ENCODE assay signal across 17 cellular contexts in genomic region chr4:71568131-71568530, GRCh38.
DNase-seq lines count a peak whose midpoint lies in the region; ATAC-seq and TF ChIP-seq lines count a peak whose summit lies in the region.
"Had no signal": no experiment of that assay in that cellular context is flagged by ENCODE, and none has a peak within 500 bp of the region (broad histone marks: within the 10 kb centered on the region; RNA-seq: fewer than 3 reads in every experiment).

No MANE protein-coding gene starts in this region.

- intact Hi-C loops in cardiac septum (cut with DNase I), result no loop called here
- intact Hi-C loops in upper lobe of right lung (cut with DNase I), result no loop called here

- no peak overlapping the region for H3K9ac ChIP-seq in endodermal cell (ENCODE audit: extremely low read depth, low read length, poor library complexity, severe bottlenecking)
- H3K9ac ChIP-seq: BLaER1 had no signal

- TF ChIP-seq CTCF in cardiac muscle cell (IDR thresholded peaks at IDR 0.05; ENCODE audit: low read depth, low read length), result no peak
- TF ChIP-seq CTCF in endodermal cell (conservative IDR thresholded peaks at IDR 0.05), result no peak
- no peak for TF ChIP-seq CTCF in gastroesophageal sphincter (IDR thresholded peaks at IDR 0.05)
- no peak for TF ChIP-seq CTCF in upper lobe of right lung (IDR thresholded peaks at IDR 0.05)

- peaks cover 43% of the 10 kb centered on the region for H3K4me1 ChIP-seq in cardiac muscle cell (ENCODE audit: low read depth)
- H3K4me1 ChIP-seq in endodermal cell (ENCODE audit: control insufficient read depth, insufficient read depth, low read length), result peaks cover 27% of the 10 kb centered on the region
- H3K4me1 ChIP-seq in neuron (ENCODE audit: insufficient read depth, low read length), result peaks cover 8% of the 10 kb centered on the region
- H3K4me1 ChIP-seq in gastroesophageal sphincter, result no peaks in the 10 kb centered on the region
- H3K4me1 ChIP-seq in upper lobe of right lung, result no peaks in the 10 kb centered on the region
- H3K4me1 ChIP-seq: BLaER1 had no signal

- no peaks in the 10 kb centered on the region for H3K27me3 ChIP-seq in cardiac muscle cell
- no peaks in the 10 kb centered on the region for H3K27me3 ChIP-seq in endodermal cell (ENCODE audit: control insufficient read depth, insufficient read depth, low read length, poor library complexity, severe bottlenecking)
- no peaks in the 10 kb centered on the region for H3K27me3 ChIP-seq in neuron (ENCODE audit: insufficient read depth, low read length)
- no peaks in the 10 kb centered on the region for H3K27me3 ChIP-seq in gastroesophageal sphincter
- H3K27me3 ChIP-seq in upper lobe of right lung, result no peaks in the 10 kb centered on the region
- H3K27me3 ChIP-seq: BLaER1 had no signal

- DNase-seq in cardiac muscle cell (ENCODE audit: low read depth in 1 of 2, low spot score in 1 of 2) (peak in 1 of 2 donors; percentile 53), cardiac septum (ENCODE audit: low spot score) (no peak), endodermal cell (peak; percentile 37), upper lobe of right lung (no peak), SW 1271 (lab: John Stamatoyannopoulos, UW) (no peak), SHP77 treated with DMSO at 0.1 percent for 48 hours (lab: John Stamatoyannopoulos, UW) (no peak)
- DNase-seq: Caco-2; CD8-positive, alpha-beta memory T cell; DND-41; GF-D8 had no signal

- H3K36me3 ChIP-seq in cardiac muscle cell (no peaks in the 10 kb centered on the region), endodermal cell (ENCODE audit: control insufficient read depth, insufficient read depth, low read length) (no peaks in the 10 kb centered on the region), neuron (ENCODE audit: insufficient read depth, low read length) (no peaks in the 10 kb centered on the region), gastroesophageal sphincter (no peaks in the 10 kb centered on the region), upper lobe of right lung (no peaks in the 10 kb centered on the region)
- H3K36me3 ChIP-seq: BLaER1 had no signal

- no peak for TF ChIP-seq EP300 in gastroesophageal sphincter (IDR thresholded peaks at IDR 0.05)

- H3K27ac Mint-ChIP-seq in endodermal cell, result no peak overlapping the region
- H3K27ac Mint-ChIP-seq: CD8-positive, alpha-beta memory T cell; IgD-negative memory B cell had no signal

- TF ChIP-seq POLR2A in gastroesophageal sphincter (IDR thresholded peaks at IDR 0.05), result no peak

- no peaks in the 10 kb centered on the region for H3K36me3 Mint-ChIP-seq in endodermal cell (ENCODE audit: low read depth)
- H3K36me3 Mint-ChIP-seq: IgD-negative memory B cell had no signal

- no peaks in the 10 kb centered on the region for H3K9me3 Mint-ChIP-seq in endodermal cell
- H3K9me3 Mint-ChIP-seq: IgD-negative memory B cell had no signal

- no peaks in the 10 kb centered on the region for H3K27me3 Mint-ChIP-seq in endodermal cell (ENCODE audit: insufficient read depth)
- H3K27me3 Mint-ChIP-seq: CD8-positive, alpha-beta memory T cell had no signal

- no peak overlapping the region for H3K4me3 ChIP-seq in cardiac muscle cell
- no peak overlapping the region for H3K4me3 ChIP-seq in endodermal cell (ENCODE audit: low read length)
- H3K4me3 ChIP-seq in neuron (ENCODE audit: low read length), result no peak overlapping the region
- H3K4me3 ChIP-seq in gastroesophageal sphincter, result no peak overlapping the region
- no peak overlapping the region for H3K4me3 ChIP-seq in upper lobe of right lung
- H3K4me3 ChIP-seq: BLaER1 had no signal

- H3K4me3 Mint-ChIP-seq in endodermal cell, result no peak overlapping the region
- H3K4me3 Mint-ChIP-seq: CD8-positive, alpha-beta memory T cell; IgD-negative memory B cell had no signal

- H2AFZ ChIP-seq in neuron (ENCODE audit: low read depth, low read length), result peak overlapping the region; percentile 14

- ATAC-seq in gastroesophageal sphincter, result no peak
- ATAC-seq in upper lobe of right lung, result no peak
- ATAC-seq: HCT116 had no signal

- no CpG with 5 or more reads among the region's 1 CpG for WGBS in endodermal cell (ENCODE audit: insufficient coverage in 1 of 2, insufficient read length in 1 of 2), 2 experiments
- 0% methylated on average over 1 of the region's 1 CpG; no CpG with 5 or more reads in 1 of the 2 donors for WGBS in gastroesophageal sphincter (ENCODE audit: low coverage in 1 of 2), 2 donors

- peak overlapping the region; percentile 53 for H3K27ac ChIP-seq in cardiac muscle cell
- H3K27ac ChIP-seq in endodermal cell (ENCODE audit: low read depth, low read length), result no peak overlapping the region
- no peak overlapping the region for H3K27ac ChIP-seq in gastroesophageal sphincter
- H3K27ac ChIP-seq in upper lobe of right lung, result no peak overlapping the region
- H3K27ac ChIP-seq: 22Rv1, BLaER1, HL-60 had no signal

- H3K9me3 ChIP-seq in cardiac muscle cell (ENCODE audit: low read depth) (no peaks in the 10 kb centered on the region), endodermal cell (ENCODE audit: control insufficient read depth, low read length) (no peaks in the 10 kb centered on the region), neuron (ENCODE audit: low read length) (no peaks in the 10 kb centered on the region), gastroesophageal sphincter (no peaks in the 10 kb centered on the region), upper lobe of right lung (no peaks in the 10 kb centered on the region)
- H3K9me3 ChIP-seq: BLaER1 had no signal

- H3K4me1 Mint-ChIP-seq in endodermal cell, result peaks cover 42% of the 10 kb centered on the region
- H3K4me1 Mint-ChIP-seq: CD8-positive, alpha-beta memory T cell; IgD-negative memory B cell had no signal
